ENCODE assay signal across 1 cellular context in genomic region chr5:171139227-171139626, GRCh38.
A peak's percentile ranks its signal among the peaks of the same experiment; 100 is the strongest.
TF ChIP-seq lines count a peak whose summit lies in the region.

No MANE protein-coding gene starts in this region.

TF ChIP-seq in SK-N-SH treated with all-trans-retinoic acid at 6 μM for 48 hours, 23 proteins besides CTCF, POLR2A, EP300 and RAD21 (continued from another document):
- peak; percentile 76 for TF ChIP-seq ISL1 (CRISPR knock-in tag; IDR thresholded peaks at IDR 0.05)
